Comparison of ENCODE assay signal across 14 cellular contexts in genomic region chr10:14698487-14699170, GRCh38.
A peak's percentile ranks its signal among the peaks of the same experiment; 100 is the strongest.
DNase-seq lines count a peak whose midpoint lies in the region; ATAC-seq and TF ChIP-seq lines count a peak whose summit lies in the region.
"Had no signal": no experiment of that assay in that cellular context is flagged by ENCODE, and none has a peak within 500 bp of the region (broad histone marks: within the 10 kb centered on the region; RNA-seq: fewer than 3 reads in every experiment).

No MANE protein-coding gene starts in this region.

- H3K4me3 Mint-ChIP-seq in osteocyte (ENCODE audit: unreplicated experiment), result no peak overlapping the region
- H3K4me3 Mint-ChIP-seq: activated naive CD8-positive, alpha-beta T cell had no signal

- H3K4ac ChIP-seq in IMR-90 (ENCODE audit: low read depth, low read length) (peak overlapping the region; percentile 64), mesendoderm (ENCODE audit: low read depth, low read length) (no peak overlapping the region)

- peak overlapping the region; percentile 55 for H2AFZ ChIP-seq in IMR-90 (replicated peaks; ENCODE audit: low read length, poor library complexity)

- no peaks in the 10 kb centered on the region for H3K9me1 ChIP-seq in IMR-90 (ENCODE audit: insufficient read depth, low read length)

- H2BK120ac ChIP-seq in IMR-90 (ENCODE audit: low read depth, low read length), result 0 out of 2 replicates have a peak overlapping the region, but pooled peaks have one; percentile 46
- H2BK120ac ChIP-seq in mesendoderm (ENCODE audit: low read depth, low read length), result no peak overlapping the region

- H3K4me3 ChIP-seq in IMR-90 (ENCODE audit: insufficient read depth, low read depth, low read length), result no peak overlapping the region
- H3K4me3 ChIP-seq in body of pancreas, result no peak overlapping the region
- no peak overlapping the region for H3K4me3 ChIP-seq in mesendoderm (ENCODE audit: low read length)
- H3K4me3 ChIP-seq: dorsolateral prefrontal cortex, heart left ventricle, left ventricle myocardium inferior, thyroid gland had no signal

- 0 out of 2 replicates have a peak overlapping the region, but pooled peaks have one; percentile 7 for H3K4me2 ChIP-seq in IMR-90 (ENCODE audit: low read depth, low read length)
- no peak overlapping the region for H3K4me2 ChIP-seq in mesendoderm (ENCODE audit: low read length)

- no peaks in the 10 kb centered on the region for H3K36me3 Mint-ChIP-seq in osteocyte (ENCODE audit: unreplicated experiment)

- H3K4me1 ChIP-seq in IMR-90 (ENCODE audit: control insufficient read depth, insufficient read depth, low read length) (peaks cover 4% of the 10 kb centered on the region; the same call in 1 of the 2 replicates), body of pancreas (no peaks in the 10 kb centered on the region), mesendoderm (ENCODE audit: control insufficient read depth, low read depth, low read length) (no peaks in the 10 kb centered on the region)
- H3K4me1 ChIP-seq: left ventricle myocardium inferior, thyroid gland had no signal

- H4K8ac ChIP-seq in IMR-90 (ENCODE audit: low read depth in 2 of 2, low read length in 2 of 2), result no peak overlapping the region
- H4K8ac ChIP-seq in mesendoderm (ENCODE audit: low read depth, low read length), result no peak overlapping the region

- DNase-seq in ELR (ENCODE audit: low read depth) (peak; percentile 78), IMR-90 (peak; percentile 83), body of pancreas (peak in 3 of 4 donors; percentile 7 to 33 (median 23)), mesendoderm (peak; percentile 18), NOMO-1 treated with DMSO at 0.1 percent for 48 hours (lab: John Stamatoyannopoulos, UW; ENCODE audit: unreplicated experiment) (no peak), T-helper 1 cell (no peak), G401 (ENCODE audit: low spot score) (no peak), osteocyte (ENCODE audit: extremely low spot score, unreplicated experiment) (no peak)
- DNase-seq: dorsolateral prefrontal cortex, heart left ventricle, left ventricle myocardium inferior, small intestine, thyroid gland had no signal

- intact Hi-C loops in IMR-90 (cut with micrococcal nuclease) (no loop called here), body of pancreas (cut with DNase I) (no loop called here)

- no peak overlapping the region for H4K91ac ChIP-seq in IMR-90 (ENCODE audit: insufficient read depth, low read depth, low read length)

- H3K18ac ChIP-seq in IMR-90 (ENCODE audit: low read depth, low read length) (no peak overlapping the region), mesendoderm (ENCODE audit: low read length) (no peak overlapping the region)

- peaks cover 7% of the 10 kb centered on the region for H3K27me3 Mint-ChIP-seq in osteocyte (ENCODE audit: unreplicated experiment)
- H3K27me3 Mint-ChIP-seq: activated naive CD8-positive, alpha-beta T cell had no signal

- no peak overlapping the region for H2BK5ac ChIP-seq in IMR-90 (ENCODE audit: low read depth, low read length, poor library complexity, severe bottlenecking)
- H2BK5ac ChIP-seq in mesendoderm (ENCODE audit: low read length), result no peak overlapping the region

- TF ChIP-seq POLR2A in IMR-90 (IDR thresholded peaks at IDR 0.05; ENCODE audit: low read depth, low read length) (no peak), body of pancreas (IDR thresholded peaks at IDR 0.05) (no peak)

- no peaks in the 10 kb centered on the region for H4K20me1 ChIP-seq in IMR-90 (ENCODE audit: insufficient read depth, low read length)

- H3K56ac ChIP-seq in IMR-90 (ENCODE audit: extremely low read depth, insufficient read depth, low read length) (no peak overlapping the region), mesendoderm (ENCODE audit: low read length) (no peak overlapping the region)

- H3K27ac Mint-ChIP-seq in osteocyte (ENCODE audit: unreplicated experiment), result no peak overlapping the region
- H3K27ac Mint-ChIP-seq: activated naive CD8-positive, alpha-beta T cell had no signal

- H3K9me3 ChIP-seq in IMR-90 (ENCODE audit: control insufficient read depth, insufficient read depth, low read length) (no peaks in the 10 kb centered on the region), body of pancreas (no peaks in the 10 kb centered on the region)
- H3K9me3 ChIP-seq: heart left ventricle, thyroid gland had no signal

- TF ChIP-seq RAD21 in IMR-90 (IDR thresholded peaks at IDR 0.05; ENCODE audit: low read length), result no peak

- H3K27ac ChIP-seq in IMR-90 (ENCODE audit: insufficient read depth, low read length), result no peak overlapping the region
- H3K27ac ChIP-seq in body of pancreas, result no peak overlapping the region
- H3K27ac ChIP-seq in mesendoderm (ENCODE audit: low read depth, low read length), result no peak overlapping the region
- H3K27ac ChIP-seq: dorsolateral prefrontal cortex, heart left ventricle, left ventricle myocardium inferior, thyroid gland had no signal

- H3K36me3 ChIP-seq in IMR-90 (ENCODE audit: control insufficient read depth, insufficient read depth, low read length), result no peaks in the 10 kb centered on the region
- no peaks in the 10 kb centered on the region for H3K36me3 ChIP-seq in body of pancreas (replicated peaks in 1 of 2; ENCODE audit: insufficient read depth in 1 of 2, low read depth in 2 of 2)
- H3K36me3 ChIP-seq in mesendoderm (ENCODE audit: control insufficient read depth, insufficient read depth, low read length), result no peaks in the 10 kb centered on the region
- H3K36me3 ChIP-seq: heart left ventricle, left ventricle myocardium inferior, thyroid gland had no signal

- TF ChIP-seq CTCF in IMR-90 (conservative IDR thresholded peaks at IDR 0.05; ENCODE audit: low read depth, low read length) (no peak), body of pancreas (IDR thresholded peaks at IDR 0.05) (no peak), osteocyte (IDR thresholded peaks at IDR 0.05) (no peak)

- H2AK5ac ChIP-seq in IMR-90 (ENCODE audit: low read depth, low read length) (0 out of 2 replicates have a peak overlapping the region, but pooled peaks have one; percentile 3), mesendoderm (ENCODE audit: low read length) (no peak overlapping the region)

- H2AK9ac ChIP-seq in IMR-90 (replicated peaks; ENCODE audit: low read depth, low read length, poor library complexity), result no peak overlapping the region

- no peaks in the 10 kb centered on the region for H3K79me2 ChIP-seq in mesendoderm (ENCODE audit: control insufficient read depth, insufficient read depth, low read length)

- peak overlapping the region; percentile 30; the same call in 1 of the 2 replicates for H2BK20ac ChIP-seq in IMR-90 (ENCODE audit: low read depth, low read length)

- no peak overlapping the region for H3K23ac ChIP-seq in IMR-90 (ENCODE audit: low read depth, low read length)
- H3K23ac ChIP-seq in mesendoderm (ENCODE audit: low read length), result no peak overlapping the region

- WGBS in IMR-90 (ENCODE audit: extremely low coverage in 2 of 2, insufficient read length in 1 of 2), 2 experiments, result 21% methylated on average over 5 of the region's 8 CpGs; no CpG with 5 or more reads in 1 of the 2 experiments
- WGBS in body of pancreas, 2 donors, result 41 to 55% methylated on average over 8 of the region's 8 CpGs
- WGBS in mesendoderm (ENCODE audit: extremely low coverage, insufficient coverage, low lambda C conversion rate), result no CpG with 5 or more reads among the region's 8 CpGs

- POLR2A ChIA-PET in IMR-90 (lab: Charles Lee; ENCODE audit: unreplicated experiment), result no interaction called here

- in situ Hi-C loops in IMR-90 (cut with MboI; ENCODE audit: low sequenced_read_pairs) (no loop called here), G401 (cut with HindIII; ENCODE audit: low sequenced_read_pairs) (no loop called here)

- dilution Hi-C loops in IMR-90 (cut with HindIII; ENCODE audit: low sequenced_read_pairs, unreplicated experiment), result no loop called here

- no peaks in the 10 kb centered on the region for H3K9me3 Mint-ChIP-seq in osteocyte (ENCODE audit: unreplicated experiment)

- no peaks in the 10 kb centered on the region for H3K4me1 Mint-ChIP-seq in osteocyte (ENCODE audit: unreplicated experiment)

- H2BK15ac ChIP-seq in IMR-90 (ENCODE audit: low read depth, low read length) (no peak overlapping the region), mesendoderm (replicated peaks; ENCODE audit: low read depth) (no peak overlapping the region)

- peak overlapping the region; percentile 28; the same call in 1 of the 2 replicates for H3K14ac ChIP-seq in IMR-90 (replicated peaks; ENCODE audit: low read depth, low read length)

- H4K5ac ChIP-seq in IMR-90 (ENCODE audit: low read depth, low read length), result no peak overlapping the region
- H4K5ac ChIP-seq in mesendoderm (ENCODE audit: low read length), result no peak overlapping the region

- H3K9ac ChIP-seq in IMR-90 (ENCODE audit: low read depth, low read length) (no peak overlapping the region), mesendoderm (ENCODE audit: low read length) (no peak overlapping the region)

- peak; percentile 85 for ATAC-seq in IMR-90 (ENCODE audit: low read depth)
- no peak for ATAC-seq in body of pancreas
- ATAC-seq: heart left ventricle had no signal

- CTCF ChIA-PET in IMR-90 (lab: Yijun Ruan, JAX), result no interaction called here

- H3K27me3 ChIP-seq in IMR-90 (ENCODE audit: control insufficient read depth, insufficient read depth, low read length) (no peaks in the 10 kb centered on the region), body of pancreas (no peaks in the 10 kb centered on the region), mesendoderm (ENCODE audit: insufficient read depth, low read length, poor library complexity) (no peaks in the 10 kb centered on the region)
- H3K27me3 ChIP-seq: heart left ventricle, thyroid gland had no signal

- BruUV-seq in IMR-90 (replicated peaks; lab: Mats Ljungman, UMichigan), result no TSS peak

- H3K79me1 ChIP-seq in IMR-90 (ENCODE audit: low read depth in 1 of 2, low read length in 2 of 2) (no peaks in the 10 kb centered on the region), mesendoderm (ENCODE audit: low read length) (no peaks in the 10 kb centered on the region)

TF ChIP-seq in IMR-90, 13 proteins besides CTCF, POLR2A, EP300 and RAD21 (continues in another document):
- TF ChIP-seq CHD1 (IDR thresholded peaks at IDR 0.05; ENCODE audit: low read depth, low read length) (no peak), USF2 (IDR thresholded peaks at IDR 0.05; ENCODE audit: low read depth, low read length) (no peak), NFE2L2 (IDR thresholded peaks at IDR 0.05; ENCODE audit: low read depth, low read length) (peak; percentile 41; the same call in 1 of the 2 replicates), BHLHE40 (IDR thresholded peaks at IDR 0.05; ENCODE audit: low read depth, low read length) (peak; percentile 80)

Comparison
In these comparisons a context has a peak if more than half of its experiments do, and no peak if none do; other contexts are left out.
1. DNase-seq: peak in ELR (single experiment), IMR-90 (single experiment), body of pancreas (3 of 4) and mesendoderm (single experiment); none in NOMO-1 treated with DMSO at 0.1 percent for 48 hours (single experiment), T-helper 1 cell (0 of 5), G401 (single experiment) and osteocyte (single experiment).